In genomic region chr14:100146548-100147091, GRCh38 we compare ENCODE assay signal across 10 cellular contexts. TPM values are rescaled to one million over a fixed set of nuclear protein-coding genes. Genes with fewer than 3 reads are reported as not detected.
DNase-seq lines count a peak whose midpoint lies in the region; ATAC-seq, FAIRE-seq and TF ChIP-seq lines count a peak whose summit lies in the region.
"Had no signal": no experiment of that assay in that cellular context is flagged by ENCODE, and none has a peak within 500 bp of the region (broad histone marks: within the 10 kb centered on the region; RNA-seq: fewer than 3 reads in every experiment).

No MANE protein-coding gene starts in this region.

- TF ChIP-seq POLR2A in K562 (conservative IDR thresholded peaks at IDR 0.05) (no peak), spleen (IDR thresholded peaks at IDR 0.05) (no peak)

- no peak for DNase-seq in SK-N-SH
- DNase-seq in K562 (ENCODE audit: extremely low read depth in 1 of 4, low spot score in 3 of 4): no peak
- no peak for DNase-seq in spleen
- no peak for DNase-seq in OCI-M2 (lab: John Stamatoyannopoulos, UW; ENCODE audit: unreplicated experiment)
- no peak for DNase-seq in RKO (ENCODE audit: low spot score)
- no peak for DNase-seq in sciatic nerve (ENCODE audit: low spot score)

- intact Hi-C loops in K562 (cut with micrococcal nuclease): no loop called here
- intact Hi-C loops in spleen (cut with DNase I; ENCODE audit: low total_unique reads): no loop called here
- intact Hi-C loops in sciatic nerve (cut with DNase I): no loop called here

- peaks cover 0 to 2% of the 10 kb centered on the region in 2 experiments for H3K36me3 ChIP-seq in SK-N-SH (replicated peaks in 1 of 2; ENCODE audit: control insufficient read depth in 1 of 2, insufficient read depth in 2 of 2, low read length in 1 of 2)
- peaks cover 42% of the 10 kb centered on the region for H3K36me3 ChIP-seq in KOPT-K1 (ENCODE audit: insufficient read depth, low read length)
- peaks cover 11% of the 10 kb centered on the region; the same call in 1 of the 3 replicates for H3K36me3 ChIP-seq in K562 (ENCODE audit: control insufficient read depth, insufficient read depth, low read length)
- peaks cover 0 to 46% (median 29%) of the 10 kb centered on the region in 6 donors for H3K36me3 ChIP-seq in spleen

- H3K27ac ChIP-seq in SK-N-SH (ENCODE audit: low read depth in 2 of 2, low read length in 1 of 2): no peak overlapping the region
- H3K27ac ChIP-seq in KOPT-K1 (ENCODE audit: low read depth, low read length, poor library complexity, severe bottlenecking): peak overlapping the region; percentile 70
- no peak overlapping the region for H3K27ac ChIP-seq in K562 (ENCODE audit: extremely low read depth, low read depth, low read length)
- H3K27ac ChIP-seq in spleen: peak overlapping the region in 6 of 8 donors; percentile 15 to 76 (median 49)

- no TSS peak for BruUV-seq in K562 (replicated peaks; lab: Mats Ljungman, UMichigan)

- FAIRE-seq in K562 (lab: Jason Lieb, UNC): no peak
- FAIRE-seq: endothelial cell of umbilical vein had no signal

- H3K79me2 ChIP-seq in SK-N-SH (ENCODE audit: insufficient read depth) (no peaks in the 10 kb centered on the region), K562 (ENCODE audit: control insufficient read depth, insufficient read depth, low read length) (peaks cover 5% of the 10 kb centered on the region)

- CTCF ChIA-PET in SK-N-SH (lab: Yijun Ruan, JAX) (interaction anchor here (1.2 to 2.1 kb wide), 2 partner anchors 8 to 38 kb away, joined by 3 to 8 read pairs; no protein-coding TSS in a partner anchor), K562 (lab: Yijun Ruan, JAX; ENCODE audit: low intra/inter-chr PET ratio) (no interaction called here)

- in situ Hi-C loops in K562 (cut with MboI): no loop called here

- WGBS in SK-N-SH (ENCODE audit: low lambda C conversion rate): 99% methylated on average over 17 of the region's 29 CpGs
- WGBS in K562 (ENCODE audit: insufficient coverage, low coverage, missing lambda C conversion rate): 93% methylated on average over 13 of the region's 29 CpGs
- 79 to 88% (median 86%) methylated on average over 17 to 29 of the region's 29 CpGs for WGBS in spleen, 5 donors

- no peak overlapping the region for H3K9ac ChIP-seq in SK-N-SH
- no peak overlapping the region; a peak in 1 of 4 replicates for H3K9ac ChIP-seq in K562 (ENCODE audit: insufficient read depth in 1 of 2, low read depth in 2 of 2, low read length in 2 of 2)

- H3K4me3 ChIP-seq in SK-N-SH (ENCODE audit: low read depth in 2 of 2, low read length in 1 of 2) (no peak overlapping the region), K562 (no peak overlapping the region), spleen (peak overlapping the region in 1 of 8 donors; percentile 36)

- POLR2A ChIA-PET in SK-N-SH (lab: Yijun Ruan, JAX): no interaction called here
- POLR2A ChIA-PET in K562 (lab: Yijun Ruan, JAX): interaction anchor here (0.6 to 0.7 kb wide), 2 partner anchors 168 to 240 kb away, joined by 3 read pairs; no protein-coding TSS in a partner anchor

- H2AFZ ChIP-seq in SK-N-SH (ENCODE audit: low read depth): no peak overlapping the region
- H2AFZ ChIP-seq in K562 (ENCODE audit: low read depth, low read length): no peak overlapping the region

- H3K4me2 ChIP-seq in SK-N-SH (no peak overlapping the region), K562 (ENCODE audit: insufficient read depth, low read length) (no peak overlapping the region)

- ATAC-seq in SK-N-SH treated with all-trans-retinoic acid at 6 μM for 48 hours: no peak
- no peak for ATAC-seq in K562
- no peak for ATAC-seq in sciatic nerve

- no peaks in the 10 kb centered on the region for H3F3A ChIP-seq in SK-N-SH (replicated peaks; ENCODE audit: insufficient read depth)

- H4K20me1 ChIP-seq in SK-N-SH (ENCODE audit: insufficient read depth): no peaks in the 10 kb centered on the region
- H4K20me1 ChIP-seq in K562 (replicated peaks; ENCODE audit: control insufficient read depth, insufficient read depth, low read length): no peaks in the 10 kb centered on the region

- no peak for TF ChIP-seq CTCF in SK-N-SH (IDR thresholded peaks at IDR 0.05)
- no peak for TF ChIP-seq CTCF in K562 (IDR thresholded peaks at IDR 0.05 in 2 of 3, conservative IDR thresholded peaks at IDR 0.05 in 1 of 3; ENCODE audit: insufficient read depth in 2 of 3, low read depth in 1 of 3, low read length in 3 of 3)
- peak in 6 of 11 experiments; percentile 8 to 43 (median 24) for TF ChIP-seq CTCF in spleen (IDR thresholded peaks at IDR 0.05 in 8 of 11, conservative IDR thresholded peaks at IDR 0.05 in 3 of 11)

- H3K9me3 ChIP-seq in SK-N-SH (no peaks in the 10 kb centered on the region), KOPT-K1 (ENCODE audit: insufficient read depth, low read length, poor library complexity, severe bottlenecking) (no peaks in the 10 kb centered on the region), K562 (replicated peaks; ENCODE audit: control insufficient read depth, insufficient read depth, low read depth, low read length) (no peaks in the 10 kb centered on the region), spleen (no peaks in the 10 kb centered on the region)

- peaks cover 0 to 39% of the 10 kb centered on the region in 2 experiments; a peak in 1 of 4 replicates for H3K4me1 ChIP-seq in SK-N-SH (ENCODE audit: control insufficient read depth in 1 of 2, insufficient read depth in 2 of 2, low read depth in 1 of 2, low read length in 1 of 2)
- H3K4me1 ChIP-seq in K562 (replicated peaks in 1 of 2; ENCODE audit: control insufficient read depth in 2 of 2, insufficient read depth in 2 of 2, low read length in 2 of 2): peaks cover 19 to 84% of the 10 kb centered on the region in 2 experiments
- H3K4me1 ChIP-seq in spleen: peaks cover 9 to 72% (median 38%) of the 10 kb centered on the region in 6 donors

- H3K9me2 ChIP-seq in SK-N-SH: no peaks in the 10 kb centered on the region

- H3K9me1 ChIP-seq in K562 (ENCODE audit: control insufficient read depth, insufficient read depth, low read length): no peaks in the 10 kb centered on the region

- TF ChIP-seq EP300 in SK-N-SH (IDR thresholded peaks at IDR 0.05; ENCODE audit: borderline replicate concordance in 1 of 2, low read depth in 1 of 2, low read length in 1 of 2) (no peak), K562 (IDR thresholded peaks at IDR 0.05; ENCODE audit: low read length) (no peak)

- H3K27me3 ChIP-seq in SK-N-SH (ENCODE audit: insufficient read depth) (no peaks in the 10 kb centered on the region), K562 (ENCODE audit: control insufficient read depth in 2 of 2, insufficient read depth in 2 of 2, low read length in 2 of 2) (no peaks in the 10 kb centered on the region), spleen (replicated peaks in 1 of 7) (peaks cover 0 to 12% (median 0%) of the 10 kb centered on the region in 7 donors)

- peak; percentile 15; the same call in 1 of the 2 replicates for TF ChIP-seq RAD21 in SK-N-SH (IDR thresholded peaks at IDR 0.05; ENCODE audit: low read length)
- no peak for TF ChIP-seq RAD21 in K562 (CRISPR knock-in tag; conservative IDR thresholded peaks at IDR 0.05 in 1 of 2, IDR thresholded peaks at IDR 0.05 in 1 of 2)

TF ChIP-seq in K562, 482 proteins besides CTCF, POLR2A, EP300 and RAD21 (continues in another document):
- no peak for TF ChIP-seq ZFX (CRISPR knock-in tag; IDR thresholded peaks at IDR 0.05)
- peak; percentile 7 for TF ChIP-seq FIP1L1 (IDR thresholded peaks at IDR 0.05; ENCODE audit: low read depth, low read length, poor library complexity, severe bottlenecking)

RNA-seq across cellular contexts. Expression of gene DEGS2, which starts 12.8 kb away (rescaled TPM):
- 0.02 TPM in 2 replicates for polyA plus RNA-seq in SK-N-SH (2012; rRNA removed)
- polyA plus RNA-seq in SK-N-SH (2012; cell fraction: cytosol; rRNA removed): under 0.01 and 0.01 TPM in 2 replicates
- 0.16 and 0.18 TPM in 2 replicates for polyA plus RNA-seq in SK-N-SH (2012; cell fraction: nucleus; rRNA removed)
- total RNA-seq in K562 (2011; cell fraction: chromatin; rRNA removed; ENCODE audit: low replicate concordance): 2.6 and 7.4 TPM in 2 replicates
- total RNA-seq in K562 (2011; cell fraction: nucleolus; rRNA removed): 4.3 and 4.8 TPM in 2 replicates
- 2.5 and 2.8 TPM in 2 replicates for total RNA-seq in K562 (2011; cell fraction: nucleoplasm; rRNA removed)
- total RNA-seq in K562 (2014; rRNA removed): 2.7 and 2.9 TPM in 2 replicates
- 0.19 and 0.44 TPM in 2 replicates for total RNA-seq in K562 (2014; rRNA removed; fragmentation: Illumina TruSeq; extraction: Trizol)
- 0.34 and 0.36 TPM in 2 replicates for total RNA-seq in K562 (2015; rRNA removed; fragmentation: Illumina TruSeq; extraction: Trizol)
- total RNA-seq in K562 (2021): 2.7 TPM in 2 replicates
- 0.46 and 1.1 TPM in 2 replicates for polyA plus RNA-seq in K562 (2011; rRNA removed)
- 0.41 and 3.5 TPM in 2 replicates for polyA plus RNA-seq in K562 (2011; cell fraction: cytosol; rRNA removed)
- polyA plus RNA-seq in K562 (2011; cell fraction: nucleus; rRNA removed): 1.4 and 6.6 TPM in 2 replicates
- polyA plus RNA-seq in K562 (2012): 1.4 and 4.2 TPM in 2 replicates
- 0.22 and 0.76 TPM in 2 replicates for polyA plus RNA-seq in K562 (2014; fragmentation: Illumina TruSeq; extraction: Trizol)
- polyA plus RNA-seq in K562 (2014; fragmentation: Nextera tagmentation; extraction: Ambion mirVana): under 1 TPM; 0.57 to 0.70 TPM
- 0.42 and 2.7 TPM in 2 replicates for polyA plus RNA-seq in K562 (2014; rRNA removed)
- 0.09 and 0.32 TPM in 2 replicates for polyA minus RNA-seq in K562 (2011; rRNA and poly(A)+ RNA removed)
- polyA minus RNA-seq in K562 (2011; cell fraction: cytosol; rRNA and poly(A)+ RNA removed): 1.2 and 2.5 TPM in 2 replicates
- 0.78 and 1.5 TPM in 2 replicates for polyA minus RNA-seq in K562 (2011; cell fraction: nucleus; rRNA and poly(A)+ RNA removed)
- 1 to 10 TPM in 5 of 7 donors, under 1 TPM in 2; 0.33 to 3.2 (median 1.3) TPM for total RNA-seq in spleen
- 1 to 10 TPM; 1.1 to 2.8 (median 1.5) TPM for polyA plus RNA-seq in spleen
- total RNA-seq in sciatic nerve: 3.4 TPM
- total RNA-seq: endothelial cell of umbilical vein had no signal
- polyA plus RNA-seq: AG04450 had no signal

Comparison
In these comparisons a context has a peak if more than half of its experiments do, and no peak if none do; other contexts are left out.
1. H3K27ac ChIP-seq: peak in KOPT-K1 (single experiment) and spleen (6 of 8); none in SK-N-SH (0 of 2) and K562 (single experiment).
2. CTCF ChIP-seq: peak in spleen (6 of 11); none in SK-N-SH (single experiment) and K562 (0 of 3).
3. Of the 27 proteins assayed by ChIP-seq in both K562 and SK-N-SH: peak only in K562: none; only in SK-N-SH: RAD21; in both: none; in neither: 26.